ENCODE assay signal across 1 cellular context in the genomic region with DNA sequence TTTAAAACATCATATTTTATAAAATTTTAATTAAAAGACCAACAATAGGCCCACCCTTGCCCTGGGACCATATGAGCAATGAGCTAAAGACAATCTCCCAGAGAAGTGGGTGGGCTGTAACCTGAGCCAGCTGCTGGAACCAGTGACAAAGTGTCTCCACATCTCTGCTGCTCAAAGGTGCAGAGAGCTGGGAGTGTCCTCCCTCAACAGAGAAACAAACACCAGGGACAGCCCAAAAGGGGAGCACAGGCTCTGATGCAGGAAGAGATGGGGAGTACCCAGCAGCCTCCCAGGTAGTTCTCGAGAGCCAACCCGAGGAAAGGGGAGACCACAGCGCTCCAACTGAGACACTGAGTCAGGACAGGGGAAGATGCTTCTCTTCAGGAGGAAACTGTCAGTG.
TF ChIP-seq lines count a peak whose summit lies in the region.

No MANE protein-coding gene starts in this region.

TF ChIP-seq in SK-N-SH, 30 proteins besides CTCF, POLR2A, EP300 and RAD21 (continued from another document):
- TF ChIP-seq ELF1 (IDR thresholded peaks at IDR 0.05) (no peak), TCF12 (IDR thresholded peaks at IDR 0.05) (no peak), POLR2AphosphoS5 (IDR thresholded peaks at IDR 0.05; ENCODE audit: low read depth, low read length) (no peak)
TF ChIP-seq in SK-N-SH: peak in this region for 0.
